Comparison of ENCODE assay signal across 14 cellular contexts in the genomic region with DNA sequence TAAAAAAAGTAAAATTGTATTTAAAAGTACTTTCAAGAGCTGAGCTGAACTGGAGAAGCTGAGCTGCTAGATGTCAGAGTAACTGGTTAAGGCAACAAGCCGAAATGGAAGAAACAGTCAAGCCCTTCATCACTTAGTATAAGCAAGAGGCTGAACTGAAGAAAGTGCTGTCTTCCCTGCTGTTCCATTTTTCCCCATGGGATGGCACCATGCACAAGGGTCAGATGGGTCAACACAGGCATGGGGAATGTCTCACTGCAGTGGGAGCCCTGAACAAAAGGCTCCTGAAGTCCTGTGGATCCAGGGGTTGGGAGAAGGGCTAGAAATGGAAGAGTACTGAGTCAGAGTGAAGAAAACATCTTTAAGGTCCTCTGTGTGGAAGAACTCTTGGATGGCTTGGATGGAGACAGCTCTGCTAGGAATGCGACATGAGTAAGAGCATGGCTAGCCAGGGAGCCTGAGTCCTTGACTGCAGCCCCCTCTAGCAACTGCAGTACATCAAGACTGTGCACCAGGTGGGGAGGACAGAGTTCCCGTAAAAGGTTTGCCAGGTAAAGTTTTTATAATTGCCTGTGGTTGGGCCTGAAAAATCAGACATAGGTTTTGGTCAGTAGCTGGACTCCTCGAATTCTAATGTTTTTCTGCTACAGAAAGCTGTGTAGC.
DNase-seq lines count a peak whose midpoint lies in the region; ATAC-seq and TF ChIP-seq lines count a peak whose summit lies in the region.
"Had no signal": no experiment of that assay in that cellular context is flagged by ENCODE, and none has a peak within 500 bp of the region (broad histone marks: within the 10 kb centered on the region; RNA-seq: fewer than 3 reads in every experiment).

No MANE protein-coding gene starts in this region.

- no peaks in the 10 kb centered on the region for H3K36me3 Mint-ChIP-seq in MCF 10A (ENCODE audit: insufficient read depth, unreplicated experiment)
- H3K36me3 Mint-ChIP-seq in type B pancreatic cell, result peaks cover 4% of the 10 kb centered on the region
- H3K36me3 Mint-ChIP-seq in activated CD8-positive, alpha-beta T cell treated with anti-CD3 and anti-CD28 coated beads, Interleukin-2, amount 10 ng/mL, durations not matched to agents 7 days and 5 days (ENCODE audit: low read depth), result no peaks in the 10 kb centered on the region

- ATAC-seq in RWPE2 (ENCODE audit: low read depth) (peak; percentile 58; the same call in 2 of the 3 replicates), gastrocnemius medialis (no peak), HG02763 (IDR thresholded peaks at IDR 0.05; ENCODE audit: unreplicated experiment) (no peak)
- no peak for ATAC-seq in activated CD8-positive, alpha-beta T cell treated with anti-CD3 and anti-CD28 coated beads, Interleukin-2, amount 10 ng/mL, durations not matched to agents 7 days and 5 days

- POLR2A ChIA-PET in MCF 10A (lab: Yijun Ruan, JAX), result interaction anchor here (0.6 kb wide), 1 partner anchor 15 kb away, joined by 3 read pairs; no protein-coding TSS in a partner anchor
- POLR2A ChIA-PET in activated CD8-positive, alpha-beta T cell treated with anti-CD3 and anti-CD28 coated beads, Interleukin-2, amount 10 ng/mL, durations not matched to agents 7 days and 5 days (lab: Charles Lee), result no interaction called here

- H3K9me3 Mint-ChIP-seq in MCF 10A (ENCODE audit: unreplicated experiment) (no peaks in the 10 kb centered on the region), type B pancreatic cell (peaks cover 6% of the 10 kb centered on the region)
- H3K9me3 Mint-ChIP-seq in activated CD8-positive, alpha-beta T cell treated with anti-CD3 and anti-CD28 coated beads, Interleukin-2, amount 10 ng/mL, durations not matched to agents 7 days and 5 days (ENCODE audit: insufficient read depth), result no peaks in the 10 kb centered on the region

- BruUV-seq in MCF 10A (replicated peaks; lab: Mats Ljungman, UMichigan), result no TSS peak

- H3K27me3 Mint-ChIP-seq in MCF 10A (ENCODE audit: insufficient read depth, unreplicated experiment) (peaks cover 48% of the 10 kb centered on the region), type B pancreatic cell (no peaks in the 10 kb centered on the region)
- no peaks in the 10 kb centered on the region for H3K27me3 Mint-ChIP-seq in activated CD8-positive, alpha-beta T cell treated with anti-CD3 and anti-CD28 coated beads, Interleukin-2, amount 10 ng/mL, durations not matched to agents 7 days and 5 days (ENCODE audit: low read depth)

- no peaks in the 10 kb centered on the region for H3K9me3 ChIP-seq in breast epithelium
- H3K9me3 ChIP-seq in RWPE2 (ENCODE audit: severe bottlenecking), result peaks cover 3% of the 10 kb centered on the region
- H3K9me3 ChIP-seq in gastrocnemius medialis, result no peaks in the 10 kb centered on the region
- H3K9me3 ChIP-seq: uterus had no signal

- in situ Hi-C loops in gastrocnemius medialis (cut with MboI; ENCODE audit: low sequenced_read_pairs in 4 of 4), result no loop called here

- H3K4me3 ChIP-seq in breast epithelium (no peak overlapping the region), RWPE2 (ENCODE audit: severe bottlenecking) (no peak overlapping the region), fibroblast of villous mesenchyme (ENCODE audit: low read depth, low read length) (no peak overlapping the region), gastrocnemius medialis (no peak overlapping the region)
- H3K4me3 ChIP-seq: uterus had no signal

- TF ChIP-seq POLR2A in breast epithelium (IDR thresholded peaks at IDR 0.05), result no peak
- TF ChIP-seq POLR2A in gastrocnemius medialis (IDR thresholded peaks at IDR 0.05), result no peak

- H3K4me1 ChIP-seq in breast epithelium, result no peaks in the 10 kb centered on the region
- no peaks in the 10 kb centered on the region for H3K4me1 ChIP-seq in RWPE2 (ENCODE audit: insufficient read depth, poor library complexity, severe bottlenecking)
- H3K4me1 ChIP-seq in gastrocnemius medialis, result no peaks in the 10 kb centered on the region
- H3K4me1 ChIP-seq: uterus had no signal

- H3K4me3 Mint-ChIP-seq in MCF 10A (ENCODE audit: unreplicated experiment) (no peak overlapping the region), type B pancreatic cell (no peak overlapping the region)
- H3K4me3 Mint-ChIP-seq in activated CD8-positive, alpha-beta T cell treated with anti-CD3 and anti-CD28 coated beads, Interleukin-2, amount 10 ng/mL, durations not matched to agents 7 days and 5 days, result no peak overlapping the region

- DNase-seq in MCF 10A (ENCODE audit: unreplicated experiment) (peak; percentile 53), breast epithelium (ENCODE audit: low spot score in 2 of 2) (no peak), RWPE2 (ENCODE audit: low spot score) (no peak), fibroblast of villous mesenchyme (ENCODE audit: low read depth) (peak; percentile 41), type B pancreatic cell (ENCODE audit: extremely low spot score, unreplicated experiment) (no peak), gastrocnemius medialis (no peak)
- no peak for DNase-seq in activated CD8-positive, alpha-beta T cell treated with anti-CD3 and anti-CD28 coated beads, Interleukin-2, amount 10 ng/mL, durations not matched to agents 7 days and 5 days
- DNase-seq: activated T-cell treated with anti-CD3 and anti-CD28 coated beads for 4 hours, cerebellar nuclear complex, foreskin melanocyte, GOT3, retina, uterus had no signal

- CTCF ChIA-PET in MCF 10A (lab: Yijun Ruan, JAX), result no interaction called here
- CTCF ChIA-PET in activated CD8-positive, alpha-beta T cell treated with anti-CD3 and anti-CD28 coated beads, Interleukin-2, amount 10 ng/mL, durations not matched to agents 7 days and 5 days (lab: Charles Lee), result no interaction called here

- TF ChIP-seq CTCF in MCF 10A (IDR thresholded peaks at IDR 0.05; ENCODE audit: unreplicated experiment) (peak; percentile 19), breast epithelium (IDR thresholded peaks at IDR 0.05) (no peak), RWPE2 (IDR thresholded peaks at IDR 0.05; ENCODE audit: poor library complexity, severe bottlenecking) (peak; percentile 40), fibroblast of villous mesenchyme (IDR thresholded peaks at IDR 0.05; ENCODE audit: insufficient read depth, low read depth, low read length) (peak; percentile 66), type B pancreatic cell (conservative IDR thresholded peaks at IDR 0.05) (peak; percentile 40), gastrocnemius medialis (IDR thresholded peaks at IDR 0.05 in 4 of 5, conservative IDR thresholded peaks at IDR 0.05 in 1 of 5) (no peak)

- no peak overlapping the region for H3K27ac Mint-ChIP-seq in MCF 10A (ENCODE audit: low read depth, unreplicated experiment)
- no peak overlapping the region for H3K27ac Mint-ChIP-seq in type B pancreatic cell
- H3K27ac Mint-ChIP-seq in activated CD8-positive, alpha-beta T cell treated with anti-CD3 and anti-CD28 coated beads, Interleukin-2, amount 10 ng/mL, durations not matched to agents 7 days and 5 days, result no peak overlapping the region

- H3K4me1 Mint-ChIP-seq in MCF 10A (ENCODE audit: insufficient read depth, unreplicated experiment) (no peaks in the 10 kb centered on the region), type B pancreatic cell (ENCODE audit: unreplicated experiment) (no peaks in the 10 kb centered on the region)
- H3K4me1 Mint-ChIP-seq in activated CD8-positive, alpha-beta T cell treated with anti-CD3 and anti-CD28 coated beads, Interleukin-2, amount 10 ng/mL, durations not matched to agents 7 days and 5 days (ENCODE audit: low read depth), result no peaks in the 10 kb centered on the region

- H3K36me3 ChIP-seq in breast epithelium (no peaks in the 10 kb centered on the region), RWPE2 (ENCODE audit: low read depth) (no peaks in the 10 kb centered on the region), gastrocnemius medialis (no peaks in the 10 kb centered on the region)
- H3K36me3 ChIP-seq: uterus had no signal

- H3K27ac ChIP-seq in breast epithelium (no peak overlapping the region), RWPE2 (ENCODE audit: poor library complexity, severe bottlenecking) (no peak overlapping the region), gastrocnemius medialis (no peak overlapping the region)
- H3K27ac ChIP-seq: uterus had no signal

- intact Hi-C loops in MCF 10A (cut with micrococcal nuclease), result loop anchor here (5.0 kb wide), 2 partner anchors 114 to 189 kb away; no protein-coding TSS in a partner anchor
- intact Hi-C loops in breast epithelium (cut with DNase I; ENCODE audit: low total_unique reads), result no loop called here
- intact Hi-C loops in gastrocnemius medialis (cut with DNase I; ENCODE audit: low total_unique reads), result no loop called here

- H3K27me3 ChIP-seq in breast epithelium (no peaks in the 10 kb centered on the region), RWPE2 (ENCODE audit: insufficient read depth, poor library complexity, severe bottlenecking) (no peaks in the 10 kb centered on the region), gastrocnemius medialis (no peaks in the 10 kb centered on the region)
- H3K27me3 ChIP-seq: uterus had no signal

Comparison
In these comparisons a context has a peak if more than half of its experiments do, and no peak if none do; other contexts are left out.
1. DNase-seq: peak in MCF 10A (single experiment) and fibroblast of villous mesenchyme (single experiment); none in breast epithelium (0 of 2), RWPE2 (single experiment), type B pancreatic cell (single experiment), gastrocnemius medialis (0 of 2) and activated CD8-positive, alpha-beta T cell treated with anti-CD3 and anti-CD28 coated beads, Interleukin-2, amount 10 ng/mL, durations not matched to agents 7 days and 5 days (single experiment).
2. CTCF ChIP-seq: peak in MCF 10A (single experiment), RWPE2 (single experiment), fibroblast of villous mesenchyme (single experiment) and type B pancreatic cell (single experiment); none in breast epithelium (0 of 3) and gastrocnemius medialis (0 of 5).